ENCODE assay signal across 12 cellular contexts in the genomic region with DNA sequence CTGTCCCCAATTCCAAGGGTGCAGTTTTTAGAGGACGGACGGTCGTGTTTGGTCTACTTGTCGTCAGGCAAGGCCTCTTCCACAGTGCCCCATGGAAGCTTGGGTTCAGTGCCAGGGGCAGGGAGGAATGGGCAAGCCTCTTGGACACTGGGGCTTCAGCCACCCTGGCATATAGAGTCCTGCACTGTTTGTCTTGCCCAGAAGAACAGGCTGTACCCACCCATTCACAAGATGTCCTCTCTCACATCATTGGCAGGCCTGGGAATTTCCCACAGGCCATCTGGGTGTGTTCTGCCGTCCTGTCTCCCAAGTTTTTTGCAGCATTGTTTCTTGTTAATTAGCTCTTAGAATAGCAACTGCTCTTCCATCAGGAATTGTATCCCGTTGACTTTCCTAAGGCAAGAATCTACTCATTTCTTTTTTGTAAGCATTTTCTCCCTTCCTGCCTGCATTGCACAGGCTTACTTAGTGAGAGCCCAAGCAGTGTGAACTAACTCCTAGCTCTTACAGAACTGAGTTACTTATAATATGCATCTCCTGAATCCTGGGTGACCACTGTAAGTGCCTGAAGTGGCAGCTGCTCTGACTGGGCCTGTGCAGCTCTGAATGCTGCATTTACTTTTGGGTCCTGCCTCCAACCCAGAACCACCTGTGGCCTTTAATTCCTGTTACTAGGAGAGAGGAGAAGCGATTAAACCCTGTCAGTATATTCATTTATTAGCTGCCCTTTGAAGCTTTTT.
DNase-seq lines count a peak whose midpoint lies in the region; ATAC-seq, FAIRE-seq and TF ChIP-seq lines count a peak whose summit lies in the region.
"Had no signal": no experiment of that assay in that cellular context is flagged by ENCODE, and none has a peak within 500 bp of the region (broad histone marks: within the 10 kb centered on the region; RNA-seq: fewer than 3 reads in every experiment).

No MANE protein-coding gene starts in this region.

- peak overlapping the region; percentile 96 to 99 for H3K27ac ChIP-seq in A549
- peak overlapping the region in 3 of 4 donors; percentile 82 to 91 (median 85) for H3K27ac ChIP-seq in gastroesophageal sphincter
- peak overlapping the region; percentile 95 for H3K27ac ChIP-seq in osteoblast (ENCODE audit: low read depth, low read length)
- H3K27ac ChIP-seq in mesendoderm (ENCODE audit: low read depth, low read length) = no peak overlapping the region

- no peaks in the 10 kb centered on the region for H4K20me1 ChIP-seq in osteoblast (ENCODE audit: insufficient read depth, low read length)

- no peak overlapping the region for H3K18ac ChIP-seq in mesendoderm (ENCODE audit: low read length)

- no peak for TF ChIP-seq RAD21 in A549 (conservative IDR thresholded peaks at IDR 0.05 in 1 of 2, IDR thresholded peaks at IDR 0.05 in 1 of 2)

- H3K4me2 ChIP-seq in A549 = no peak overlapping the region
- no peak overlapping the region for H3K4me2 ChIP-seq in osteoblast (ENCODE audit: insufficient read depth, low read length)
- H3K4me2 ChIP-seq in mesendoderm (ENCODE audit: low read length) = no peak overlapping the region

- no peak for TF ChIP-seq POLR2A in A549 (IDR thresholded peaks at IDR 0.05; ENCODE audit: low read length)
- no peak for TF ChIP-seq POLR2A in gastroesophageal sphincter (IDR thresholded peaks at IDR 0.05)

- no peak overlapping the region for H3K4me3 ChIP-seq in A549
- no peak overlapping the region for H3K4me3 ChIP-seq in gastroesophageal sphincter
- H3K4me3 ChIP-seq in osteoblast (ENCODE audit: insufficient read depth, low read length) = no peak overlapping the region
- no peak overlapping the region for H3K4me3 ChIP-seq in mesendoderm (ENCODE audit: low read length)

- no peak overlapping the region for H2BK15ac ChIP-seq in mesendoderm (replicated peaks; ENCODE audit: low read depth)

- peaks cover 27 to 39% (median 30%) of the 10 kb centered on the region in 3 donors for H3K4me1 Mint-ChIP-seq in T-cell

- H3K79me1 ChIP-seq in mesendoderm (ENCODE audit: low read length) = no peaks in the 10 kb centered on the region

- CTCF ChIA-PET in A549 (lab: Yijun Ruan, JAX) (interaction anchor here (0.6 to 5.0 kb wide), 9 partner anchors 10 to 292 kb away, joined by 3 to 27 read pairs (median 4); no protein-coding TSS in a partner anchor), T-cell (lab: Charles Lee) (interaction anchor here in 1 of 2 donors (0.5 to 0.7 kb wide), 2 partner anchors 13 to 179 kb away, joined by 3 read pairs; no protein-coding TSS in a partner anchor)

- H2AFZ ChIP-seq in osteoblast (ENCODE audit: low read length) = no peak overlapping the region

- H2BK5ac ChIP-seq in mesendoderm (ENCODE audit: low read length) = no peak overlapping the region

- H4K8ac ChIP-seq in mesendoderm (ENCODE audit: low read depth, low read length) = no peak overlapping the region

- no peak for FAIRE-seq in A549 (lab: Jason Lieb, UNC)

- H3K27me3 Mint-ChIP-seq in T-cell = no peaks in the 10 kb centered on the region

- H2AK5ac ChIP-seq in mesendoderm (ENCODE audit: low read length) = no peak overlapping the region

- H3K4me3 Mint-ChIP-seq in T-cell = no peak overlapping the region
- H3K4me3 Mint-ChIP-seq: neural crest cell had no signal

- H3K36me3 Mint-ChIP-seq in T-cell = peaks cover 70% of the 10 kb centered on the region

- H3K27me3 ChIP-seq in gastroesophageal sphincter (no peaks in the 10 kb centered on the region), osteoblast (ENCODE audit: insufficient read depth, low read length) (no peaks in the 10 kb centered on the region), mesendoderm (ENCODE audit: insufficient read depth, low read length, poor library complexity) (no peaks in the 10 kb centered on the region)

- TF ChIP-seq CTCF in A549 (IDR thresholded peaks at IDR 0.05) = no peak
- TF ChIP-seq CTCF in gastroesophageal sphincter (IDR thresholded peaks at IDR 0.05) = no peak
- no peak for TF ChIP-seq CTCF in osteoblast (IDR thresholded peaks at IDR 0.05; ENCODE audit: extremely low read depth, low read depth, low read length)

- H3K4me1 ChIP-seq in A549 = peaks cover 59% of the 10 kb centered on the region
- peaks cover 16 to 64% (median 36%) of the 10 kb centered on the region in 3 donors for H3K4me1 ChIP-seq in gastroesophageal sphincter
- peaks cover 40% of the 10 kb centered on the region for H3K4me1 ChIP-seq in osteoblast (ENCODE audit: insufficient read depth, low read length)
- H3K4me1 ChIP-seq in mesendoderm (ENCODE audit: control insufficient read depth, low read depth, low read length) = no peaks in the 10 kb centered on the region

- no peak overlapping the region for H3K23ac ChIP-seq in mesendoderm (ENCODE audit: low read length)

- no peak for DNase-seq in A549 (ENCODE audit: low read depth in 1 of 2, low spot score in 1 of 2)
- no peak for DNase-seq in T-cell
- DNase-seq in osteoblast (ENCODE audit: insufficient read length, low spot score, missing footprints) = peak; percentile 30
- DNase-seq in GOT3 (lab: John Stamatoyannopoulos, UW) = no peak
- DNase-seq in NCI-H128 (lab: John Stamatoyannopoulos, UW; ENCODE audit: unreplicated experiment) = no peak
- DNase-seq in mesendoderm = no peak
- DNase-seq: NCI-H446 treated with DMSO at 0.1 percent for 48 hours; SIG-M5; stimulated activated CD4-positive, alpha-beta T cell treated with anti-CD3 and anti-CD28 coated beads, Interleukin-2, amount 100 ng/mL, for 24 hours had no signal

- peak overlapping the region; percentile 62 to 71 for H3K27ac Mint-ChIP-seq in T-cell

- no peak overlapping the region for H3K4ac ChIP-seq in mesendoderm (ENCODE audit: low read depth, low read length)

- no peak overlapping the region for H3K9ac ChIP-seq in mesendoderm (ENCODE audit: low read length)

- no peak overlapping the region for H3K56ac ChIP-seq in mesendoderm (ENCODE audit: low read length)

- ATAC-seq in A549 (no peak), T-cell (replicated peaks in 1 of 4) (no peak), gastroesophageal sphincter (no peak), HG03108 (IDR thresholded peaks at IDR 0.05; ENCODE audit: unreplicated experiment) (no peak)

- whole genome bisulfite sequencing in A549 (ENCODE audit: missing lambda C conversion rate) = 78% methylated on average over 7 of the region's 7 CpGs
- 67 to 80% methylated on average over 5 to 7 of the region's 7 CpGs for WGBS in gastroesophageal sphincter (ENCODE audit: low coverage in 1 of 2), 2 donors
- WGBS in mesendoderm (ENCODE audit: extremely low coverage, insufficient coverage, low lambda C conversion rate) = no CpG with 5 or more reads among the region's 7 CpGs

- no peak overlapping the region for H4K5ac ChIP-seq in mesendoderm (ENCODE audit: low read length)

- H3K36me3 ChIP-seq in gastroesophageal sphincter = peaks cover 0 to 6% of the 10 kb centered on the region in 2 donors
- no peaks in the 10 kb centered on the region for H3K36me3 ChIP-seq in osteoblast (ENCODE audit: insufficient read depth, low read length)
- H3K36me3 ChIP-seq in mesendoderm (ENCODE audit: control insufficient read depth, insufficient read depth, low read length) = no peaks in the 10 kb centered on the region

- no peaks in the 10 kb centered on the region for H3K79me2 ChIP-seq in osteoblast (ENCODE audit: insufficient read depth, low read length)
- H3K79me2 ChIP-seq in mesendoderm (ENCODE audit: control insufficient read depth, insufficient read depth, low read length) = no peaks in the 10 kb centered on the region

- no peak overlapping the region for H2BK120ac ChIP-seq in mesendoderm (ENCODE audit: low read depth, low read length)

- H3K9me3 Mint-ChIP-seq in T-cell = no peaks in the 10 kb centered on the region
- H3K9me3 Mint-ChIP-seq: neural crest cell had no signal

- H3K9me3 ChIP-seq in A549 (no peaks in the 10 kb centered on the region), gastroesophageal sphincter (no peaks in the 10 kb centered on the region), osteoblast (ENCODE audit: low read depth, low read length) (no peaks in the 10 kb centered on the region)

- POLR2A ChIA-PET in A549 (lab: Yijun Ruan, JAX) = interaction anchor here (2.0 kb wide), 1 partner anchor 8 kb away, joined by 14 read pairs; no protein-coding TSS in a partner anchor
- POLR2A ChIA-PET in T-cell (lab: Charles Lee) = interaction anchor here in 1 of 2 donors (0.7 kb wide), 1 partner anchor 22 kb away, joined by 3 read pairs; no protein-coding TSS in a partner anchor

- TF ChIP-seq EP300 in A549 (IDR thresholded peaks at IDR 0.05) (no peak), gastroesophageal sphincter (IDR thresholded peaks at IDR 0.05) (no peak)

TF ChIP-seq in A549, 52 proteins besides CTCF, POLR2A, EP300 and RAD21:
- TF ChIP-seq TP53 (CRISPR knock-in tag; IDR thresholded peaks at IDR 0.05) (no peak), HDAC2 (IDR thresholded peaks at IDR 0.05) (no peak), ZSCAN20 (CRISPR knock-in tag; IDR thresholded peaks at IDR 0.05) (no peak), RNF2 (IDR thresholded peaks at IDR 0.05; ENCODE audit: borderline replicate concordance, low read depth) (no peak), CBX8 (IDR thresholded peaks at IDR 0.05) (no peak), FOSL2 (IDR thresholded peaks at IDR 0.05) (no peak), FOSL2 (CRISPR knock-in tag; IDR thresholded peaks at IDR 0.05) (no peak), KDM1A (IDR thresholded peaks at IDR 0.05; ENCODE audit: low read depth) (no peak)
- TF ChIP-seq, protein P1, sequence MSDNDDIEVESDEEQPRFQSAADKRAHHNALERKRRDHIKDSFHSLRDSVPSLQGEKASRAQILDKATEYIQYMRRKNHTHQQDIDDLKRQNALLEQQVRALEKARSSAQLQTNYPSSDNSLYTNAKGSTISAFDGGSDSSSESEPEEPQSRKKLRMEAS (IDR thresholded peaks at IDR 0.05) = no peak
- TF ChIP-seq, protein P2, sequence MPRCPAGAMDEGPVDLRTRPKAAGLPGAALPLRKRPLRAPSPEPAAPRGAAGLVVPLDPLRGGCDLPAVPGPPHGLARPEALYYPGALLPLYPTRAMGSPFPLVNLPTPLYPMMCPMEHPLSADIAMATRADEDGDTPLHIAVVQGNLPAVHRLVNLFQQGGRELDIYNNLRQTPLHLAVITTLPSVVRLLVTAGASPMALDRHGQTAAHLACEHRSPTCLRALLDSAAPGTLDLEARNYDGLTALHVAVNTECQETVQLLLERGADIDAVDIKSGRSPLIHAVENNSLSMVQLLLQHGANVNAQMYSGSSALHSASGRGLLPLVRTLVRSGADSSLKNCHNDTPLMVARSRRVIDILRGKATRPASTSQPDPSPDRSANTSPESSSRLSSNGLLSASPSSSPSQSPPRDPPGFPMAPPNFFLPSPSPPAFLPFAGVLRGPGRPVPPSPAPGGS (IDR thresholded peaks at IDR 0.05) = no peak
